Comparison of ENCODE assay signal across 14 cellular contexts in genomic region chr11:70054020-70054419, GRCh38. TPM values are rescaled to one million over a fixed set of nuclear protein-coding genes. Genes with fewer than 3 reads are reported as not detected.
A peak's percentile ranks its signal among the peaks of the same experiment; 100 is the strongest.
DNase-seq lines count a peak whose midpoint lies in the region; ATAC-seq and TF ChIP-seq lines count a peak whose summit lies in the region.
"Had no signal": no experiment of that assay in that cellular context is flagged by ENCODE, and none has a peak within 500 bp of the region (broad histone marks: within the 10 kb centered on the region; RNA-seq: fewer than 3 reads in every experiment).

No MANE protein-coding gene starts in this region.

- H4K20me1 ChIP-seq in GM23338 (replicated peaks; ENCODE audit: insufficient read depth): no peaks in the 10 kb centered on the region

- H3K36me3 ChIP-seq in esophagus muscularis mucosa: no peaks in the 10 kb centered on the region
- H3K36me3 ChIP-seq in GM23338 (ENCODE audit: insufficient read depth): no peaks in the 10 kb centered on the region

- H3K9me2 ChIP-seq in GM23338 (ENCODE audit: insufficient read depth): no peaks in the 10 kb centered on the region

- TF ChIP-seq CTCF in natural killer cell (IDR thresholded peaks at IDR 0.05) (no peak), esophagus muscularis mucosa (IDR thresholded peaks at IDR 0.05) (no peak), osteocyte (IDR thresholded peaks at IDR 0.05) (no peak), foreskin fibroblast (IDR thresholded peaks at IDR 0.05; ENCODE audit: low read depth, low read length) (no peak), GM23338 (conservative IDR thresholded peaks at IDR 0.05; ENCODE audit: low read depth in 2 of 2) (no peak)

- peak; percentile 36 to 50 for ATAC-seq in natural killer cell treated with Interleukin-12 subunit alpha and Interleukin-12 subunit beta and Interleukin-15 and Interleukin-18, amount 100 ng/mL, for 72 hours
- ATAC-seq in natural killer cell (no peak), GM23338 (no peak), HG03469 (IDR thresholded peaks at IDR 0.05; ENCODE audit: unreplicated experiment) (no peak)
- ATAC-seq: A549; CD8-positive, alpha-beta T cell; HCT116 had no signal

- no peak overlapping the region for H3K4me2 ChIP-seq in GM23338
- H3K4me2 ChIP-seq: A549 had no signal

- no peak for TF ChIP-seq POLR2A in esophagus muscularis mucosa (IDR thresholded peaks at IDR 0.05; ENCODE audit: low read depth)

- no peak overlapping the region for H2AFZ ChIP-seq in GM23338

- no peaks in the 10 kb centered on the region for H3F3A ChIP-seq in GM23338 (replicated peaks; ENCODE audit: low read depth)

- H3K9me3 Mint-ChIP-seq in natural killer cell treated with Interleukin-12 subunit alpha and Interleukin-12 subunit beta and Interleukin-15 and Interleukin-18, amount 100 ng/mL, for 72 hours: no peaks in the 10 kb centered on the region
- H3K9me3 Mint-ChIP-seq in natural killer cell (peaks cover 2 to 5% of the 10 kb centered on the region in 2 donors), osteocyte (ENCODE audit: unreplicated experiment) (peaks cover 9% of the 10 kb centered on the region), GM23338 (no peaks in the 10 kb centered on the region; the same call in 2 of the 3 replicates)

- H3K27ac ChIP-seq in esophagus muscularis mucosa (replicated peaks in 1 of 4): no peak overlapping the region
- no peak overlapping the region for H3K27ac ChIP-seq in GM23338 (ENCODE audit: low read depth)
- H3K27ac ChIP-seq: A549 had no signal

- peaks cover 0 to 22% (median 9%) of the 10 kb centered on the region in 4 donors for H3K9me3 ChIP-seq in esophagus muscularis mucosa

- H3K4me3 ChIP-seq in esophagus muscularis mucosa (no peak overlapping the region), foreskin fibroblast (ENCODE audit: low read depth in 1 of 2, low read length in 2 of 2) (no peak overlapping the region), GM23338 (no peak overlapping the region)
- H3K4me3 ChIP-seq: A549 had no signal

- H3K27ac Mint-ChIP-seq in natural killer cell treated with Interleukin-12 subunit alpha and Interleukin-12 subunit beta and Interleukin-15 and Interleukin-18, amount 100 ng/mL, for 72 hours: no peak overlapping the region
- H3K27ac Mint-ChIP-seq in natural killer cell (no peak overlapping the region), osteocyte (ENCODE audit: unreplicated experiment) (no peak overlapping the region), GM23338 (no peak overlapping the region)
- H3K27ac Mint-ChIP-seq: CD14-positive monocyte; CD8-positive, alpha-beta T cell had no signal

- peaks cover 8% of the 10 kb centered on the region for H3K36me3 Mint-ChIP-seq in natural killer cell treated with Interleukin-12 subunit alpha and Interleukin-12 subunit beta and Interleukin-15 and Interleukin-18, amount 100 ng/mL, for 72 hours
- H3K36me3 Mint-ChIP-seq in natural killer cell: no peaks in the 10 kb centered on the region
- H3K36me3 Mint-ChIP-seq in osteocyte (ENCODE audit: unreplicated experiment): no peaks in the 10 kb centered on the region
- no peaks in the 10 kb centered on the region for H3K36me3 Mint-ChIP-seq in GM23338 (ENCODE audit: low read depth)
- H3K36me3 Mint-ChIP-seq: CD14-positive monocyte; CD8-positive, alpha-beta T cell had no signal

- intact Hi-C loops in natural killer cell (cut with micrococcal nuclease) (no loop called here), esophagus muscularis mucosa (cut with DNase I) (no loop called here)

- H3K27me3 ChIP-seq in esophagus muscularis mucosa (peaks cover 0 to 40% (median 0%) of the 10 kb centered on the region in 4 donors), GM23338 (ENCODE audit: insufficient read depth) (no peaks in the 10 kb centered on the region)

- H3K4me1 ChIP-seq in esophagus muscularis mucosa (no peaks in the 10 kb centered on the region), GM23338 (ENCODE audit: insufficient read depth) (no peaks in the 10 kb centered on the region; the same call in 1 of the 2 replicates)
- H3K4me1 ChIP-seq: A549 had no signal

- no peaks in the 10 kb centered on the region for H3K4me1 Mint-ChIP-seq in natural killer cell treated with Interleukin-12 subunit alpha and Interleukin-12 subunit beta and Interleukin-15 and Interleukin-18, amount 100 ng/mL, for 72 hours (ENCODE audit: low read depth in 2 of 2)
- H3K4me1 Mint-ChIP-seq in natural killer cell (no peaks in the 10 kb centered on the region), osteocyte (ENCODE audit: unreplicated experiment) (no peaks in the 10 kb centered on the region), GM23338 (no peaks in the 10 kb centered on the region; the same call in 2 of the 3 replicates)
- H3K4me1 Mint-ChIP-seq: CD14-positive monocyte had no signal

- no peak for TF ChIP-seq EP300 in esophagus muscularis mucosa (IDR thresholded peaks at IDR 0.05)

- H3K79me2 ChIP-seq in GM23338 (replicated peaks; ENCODE audit: insufficient read depth): no peaks in the 10 kb centered on the region

- no peak for DNase-seq in natural killer cell treated with Interleukin-12 subunit alpha and Interleukin-12 subunit beta and Interleukin-15 and Interleukin-18, amount 100 ng/mL, for 72 hours (ENCODE audit: low spot score)
- DNase-seq in natural killer cell (no peak), esophagus muscularis mucosa (ENCODE audit: extremely low spot score) (peak; percentile 55), osteocyte (ENCODE audit: extremely low spot score, unreplicated experiment) (peak; percentile 53), foreskin fibroblast (no peak), GM23338 (ENCODE audit: low spot score) (no peak)
- DNase-seq: CD8-positive, alpha-beta T cell; DND-41; GDM1; IMR-90 had no signal

- no peak overlapping the region for H3K4me3 Mint-ChIP-seq in natural killer cell treated with Interleukin-12 subunit alpha and Interleukin-12 subunit beta and Interleukin-15 and Interleukin-18, amount 100 ng/mL, for 72 hours
- H3K4me3 Mint-ChIP-seq in natural killer cell: no peak overlapping the region
- H3K4me3 Mint-ChIP-seq in osteocyte (ENCODE audit: unreplicated experiment): no peak overlapping the region
- no peak overlapping the region for H3K4me3 Mint-ChIP-seq in GM23338
- H3K4me3 Mint-ChIP-seq: CD14-positive monocyte; CD8-positive, alpha-beta T cell had no signal

- H3K27me3 Mint-ChIP-seq in natural killer cell treated with Interleukin-12 subunit alpha and Interleukin-12 subunit beta and Interleukin-15 and Interleukin-18, amount 100 ng/mL, for 72 hours: peaks cover 33 to 56% of the 10 kb centered on the region in 2 donors
- H3K27me3 Mint-ChIP-seq in natural killer cell (ENCODE audit: low read depth in 2 of 2): peaks cover 27 to 42% of the 10 kb centered on the region in 2 donors
- peaks cover 63% of the 10 kb centered on the region for H3K27me3 Mint-ChIP-seq in osteocyte (ENCODE audit: unreplicated experiment)
- H3K27me3 Mint-ChIP-seq in GM23338 (ENCODE audit: insufficient read depth, low read depth, poor library complexity): peaks cover 2% of the 10 kb centered on the region

- 79% methylated on average over 2 of the region's 2 CpGs for WGBS in esophagus muscularis mucosa

TF ChIP-seq in GM23338, 12 proteins besides CTCF, POLR2A, EP300 and RAD21 (continues in another document):
- TF ChIP-seq STAT1 (IDR thresholded peaks at IDR 0.05; ENCODE audit: unreplicated experiment) (no peak), ZNF114 (CRISPR knock-in tag; IDR thresholded peaks at IDR 0.05) (no peak), POLR2AphosphoS5 (IDR thresholded peaks at IDR 0.05; ENCODE audit: low read depth) (no peak), ZNF331 (CRISPR knock-in tag; IDR thresholded peaks at IDR 0.05; ENCODE audit: low read depth) (no peak)

RNA-seq across cellular contexts. Expression of gene ANO1, which starts 24.1 kb away (rescaled TPM):
- total RNA-seq in natural killer cell treated with Interleukin-12 subunit alpha and Interleukin-12 subunit beta and Interleukin-15 and Interleukin-18, amount 100 ng/mL, for 72 hours: not detected
- total RNA-seq in natural killer cell (not detected), esophagus muscularis mucosa (100 to 1,000 TPM in 1 of 4 donors, 10 to 100 TPM in 3; 25.3 to 107 (median 48.8) TPM), osteocyte (not detected in 2 replicates)
- total RNA-seq in GM23338 (2014; rRNA removed; shearing (Covaris generic)): 3.4 and 3.9 TPM in 2 replicates
- polyA plus RNA-seq in GM23338 (2016; fragmentation: Nextera tagmentation; extraction: Ambion mirVana): 1.3 and 1.4 TPM in 2 replicates
- total RNA-seq: CD8-positive, alpha-beta T cell had no signal
- polyA plus RNA-seq: CD14-positive monocyte had no signal

Comparison
In these comparisons a context has a peak if more than half of its experiments do, and no peak if none do; other contexts are left out.
1. ATAC-seq: peak in natural killer cell treated with Interleukin-12 subunit alpha and Interleukin-12 subunit beta and Interleukin-15 and Interleukin-18, amount 100 ng/mL, for 72 hours (2 of 2); none in natural killer cell (0 of 3), GM23338 (single experiment) and HG03469 (single experiment).
2. DNase-seq: peak in esophagus muscularis mucosa (single experiment) and osteocyte (single experiment); none in natural killer cell treated with Interleukin-12 subunit alpha and Interleukin-12 subunit beta and Interleukin-15 and Interleukin-18, amount 100 ng/mL, for 72 hours (single experiment), natural killer cell (single experiment), foreskin fibroblast (0 of 2) and GM23338 (single experiment).